Comparison of ENCODE assay signal across 1 cellular context in genomic region chr9:91148306-91148705, GRCh38.
TF ChIP-seq lines count a peak whose summit lies in the region.

No MANE protein-coding gene starts in this region.

TF ChIP-seq in GM12878, 131 proteins besides CTCF, POLR2A, EP300 and RAD21 (continued from another document):
- TF ChIP-seq ZNF592 (IDR thresholded peaks at IDR 0.05) = no peak
